ENCODE assay signal across 8 cellular contexts in genomic region chr3:48432411-48433371, GRCh38. TPM values are rescaled to one million over a fixed set of nuclear protein-coding genes. Genes with fewer than 3 reads are reported as not detected.
DNase-seq lines count a peak whose midpoint lies in the region; ATAC-seq and TF ChIP-seq lines count a peak whose summit lies in the region.

No MANE protein-coding gene starts in this region.

- CTCF ChIA-PET in PC-9 (lab: Charles Lee) = interaction anchor here (2.8 kb wide), 1 partner anchor 32 kb away, joined by 19 read pairs; no protein-coding TSS in a partner anchor

- H4K20me1 ChIP-seq in PC-9 (ENCODE audit: insufficient read depth) (no peaks in the 10 kb centered on the region), fibroblast of lung (ENCODE audit: control insufficient read depth, extremely low read depth, insufficient read depth, low read length) (no peaks in the 10 kb centered on the region)

- H3K4me1 ChIP-seq in PC-9 (replicated peaks; ENCODE audit: insufficient read depth) = peaks cover 54% of the 10 kb centered on the region
- H3K4me1 ChIP-seq in fibroblast of lung (ENCODE audit: control insufficient read depth, extremely low read depth, insufficient read depth, low read length) = peaks cover 19% of the 10 kb centered on the region

- no peaks in the 10 kb centered on the region for H3K9me3 ChIP-seq in PC-9 (ENCODE audit: insufficient read depth, low read depth)
- no peaks in the 10 kb centered on the region for H3K9me3 ChIP-seq in fibroblast of lung (ENCODE audit: control insufficient read depth, insufficient read depth, low read depth, low read length)

- H3K4me3 ChIP-seq in PC-9 (peak overlapping the region; percentile 43; the same call in 1 of the 2 replicates), fibroblast of lung (replicated peaks in 1 of 4; ENCODE audit: control extremely low read depth in 1 of 4, insufficient read depth in 1 of 4, low read depth in 3 of 4, low read length in 4 of 4) (no peak overlapping the region), skin epidermis (no peak overlapping the region)

- BruUV-seq in PC-9 (replicated peaks; lab: Mats Ljungman, UMichigan) = no TSS peak

- peak overlapping the region; percentile 86 for H3K27ac ChIP-seq in PC-9
- H3K27ac ChIP-seq in fibroblast of lung (ENCODE audit: insufficient read depth, low read length) = no peak overlapping the region
- peak overlapping the region in 20 of 21 experiments; percentile 22 to 98 (median 90) for H3K27ac ChIP-seq in skin epidermis

- H3K36me3 ChIP-seq in PC-9 (ENCODE audit: low read depth) (no peaks in the 10 kb centered on the region), fibroblast of lung (ENCODE audit: control insufficient read depth, insufficient read depth, low read length) (peaks cover 7% of the 10 kb centered on the region)

- H3F3A ChIP-seq in PC-9 (ENCODE audit: insufficient read depth, low read depth) = peaks cover 29% of the 10 kb centered on the region

- H3K27me3 ChIP-seq in PC-9 (ENCODE audit: insufficient read depth, low read depth) = no peaks in the 10 kb centered on the region
- no peaks in the 10 kb centered on the region for H3K27me3 ChIP-seq in fibroblast of lung (ENCODE audit: control insufficient read depth, insufficient read depth, low read length)

- H3K4me2 ChIP-seq in PC-9 (peak overlapping the region; percentile 65), fibroblast of lung (ENCODE audit: extremely low read depth, insufficient read depth, low read length) (no peak overlapping the region)

- H3K79me2 ChIP-seq in PC-9 (ENCODE audit: low read depth) (peaks cover 32% of the 10 kb centered on the region), fibroblast of lung (ENCODE audit: control insufficient read depth, insufficient read depth, low read length) (no peaks in the 10 kb centered on the region)

- TF ChIP-seq CTCF in GM12874 (IDR thresholded peaks at IDR 0.05; ENCODE audit: insufficient read depth, low read depth, low read length) (peak; percentile 30; the same call in 1 of the 2 replicates), PC-9 (conservative IDR thresholded peaks at IDR 0.05) (no peak), fibroblast of lung (conservative IDR thresholded peaks at IDR 0.05 in 1 of 2, IDR thresholded peaks at IDR 0.05 in 1 of 2; ENCODE audit: low read depth in 1 of 2, low read length in 2 of 2) (peak in 1 of 2 donors; percentile 8)

- no peak for DNase-seq in PC-9
- DNase-seq in fibroblast of lung (ENCODE audit: low read depth in 2 of 2) = peak; percentile 10 to 31
- DNase-seq in kidney glomerular epithelial cell (lab: John Stamatoyannopoulos, UW) = no peak
- no peak for DNase-seq in D341Med (ENCODE audit: low spot score)
- no peak for DNase-seq in SKM-1 (lab: John Stamatoyannopoulos, UW; ENCODE audit: unreplicated experiment)

- no peak overlapping the region for H3K9ac ChIP-seq in fibroblast of lung (ENCODE audit: insufficient read depth, low read length)

- ATAC-seq in HG03442 (IDR thresholded peaks at IDR 0.05; ENCODE audit: unreplicated experiment) = no peak

- no peaks in the 10 kb centered on the region for H3K9me2 ChIP-seq in PC-9 (ENCODE audit: insufficient read depth)

- intact Hi-C loops in PC-9 (cut with micrococcal nuclease; ENCODE audit: unreplicated experiment) = loop anchor here (10.0 kb wide), 1 partner anchor 128 kb away; the partner anchor contains the start of gene NME6

- POLR2A ChIA-PET in PC-9 (lab: Charles Lee; ENCODE audit: unreplicated experiment) = interaction anchor here (0.5 to 0.7 kb wide), 3 partner anchors 12 to 688 kb away, joined by 3 to 5 read pairs (median 4); partner anchors contain the start of gene USP19

- H2AFZ ChIP-seq in PC-9 = no peak overlapping the region
- H2AFZ ChIP-seq in fibroblast of lung (ENCODE audit: low read length) = no peak overlapping the region

RNA-seq across cellular contexts. Expression of gene PLXNB1, which starts 2.8 kb away (rescaled TPM):
- total RNA-seq in PC-9 (2021) (97.7 and 120 TPM in 2 replicates), fibroblast of lung (37.2 and 44.6 TPM in 2 replicates)
- polyA plus RNA-seq in fibroblast of lung = 12.8 and 14.3 TPM in 2 replicates
- 12.0 and 14.9 TPM in 2 replicates for polyA plus RNA-seq in fibroblast of lung (2012)
- 33.0 and 36.1 TPM in 2 replicates for polyA minus RNA-seq in fibroblast of lung (ENCODE audit: low replicate concordance)

RNA-seq across cellular contexts. Expression of gene CCDC51, which starts 7.2 kb away (rescaled TPM):
- total RNA-seq in PC-9 (2021) (28.5 and 35.4 TPM in 2 replicates), fibroblast of lung (19.3 and 27.2 TPM in 2 replicates)
- polyA plus RNA-seq in fibroblast of lung = 11.9 and 14.8 TPM in 2 replicates
- polyA plus RNA-seq in fibroblast of lung (2012) = 12.2 and 13.9 TPM in 2 replicates
- 5.0 and 8.6 TPM in 2 replicates for polyA minus RNA-seq in fibroblast of lung (ENCODE audit: low replicate concordance)

RNA-seq across cellular contexts. Expression of gene TMA7, which starts 7.4 kb away (rescaled TPM):
- total RNA-seq in PC-9 (2021) (235 and 314 TPM in 2 replicates), fibroblast of lung (305 and 306 TPM in 2 replicates)
- polyA plus RNA-seq in fibroblast of lung = 337 and 356 TPM in 2 replicates
- 561 and 583 TPM in 2 replicates for polyA plus RNA-seq in fibroblast of lung (2012)
- polyA minus RNA-seq in fibroblast of lung (ENCODE audit: low replicate concordance) = 0.59 TPM in 1 of 2 replicates, not detected in the other

RNA-seq across cellular contexts. Expression of gene ATRIP, which starts 13.8 kb away (rescaled TPM):
- total RNA-seq in PC-9 (2021) = 6.9 and 8.5 TPM in 2 replicates
- total RNA-seq in fibroblast of lung = 3.0 and 3.6 TPM in 2 replicates
- 5.0 and 7.0 TPM in 2 replicates for polyA plus RNA-seq in fibroblast of lung
- 3.9 and 8.3 TPM in 2 replicates for polyA plus RNA-seq in fibroblast of lung (2012)
- 10.2 and 28.6 TPM in 2 replicates for polyA minus RNA-seq in fibroblast of lung (ENCODE audit: low replicate concordance)

Comparison
In these comparisons a context has a peak if more than half of its experiments do, and no peak if none do; other contexts are left out.
1. DNase-seq: peak in fibroblast of lung (2 of 2); none in PC-9 (0 of 2), kidney glomerular epithelial cell (single experiment), D341Med (single experiment) and SKM-1 (single experiment).